Comparison of ENCODE assay signal across 14 cellular contexts in the genomic region with DNA sequence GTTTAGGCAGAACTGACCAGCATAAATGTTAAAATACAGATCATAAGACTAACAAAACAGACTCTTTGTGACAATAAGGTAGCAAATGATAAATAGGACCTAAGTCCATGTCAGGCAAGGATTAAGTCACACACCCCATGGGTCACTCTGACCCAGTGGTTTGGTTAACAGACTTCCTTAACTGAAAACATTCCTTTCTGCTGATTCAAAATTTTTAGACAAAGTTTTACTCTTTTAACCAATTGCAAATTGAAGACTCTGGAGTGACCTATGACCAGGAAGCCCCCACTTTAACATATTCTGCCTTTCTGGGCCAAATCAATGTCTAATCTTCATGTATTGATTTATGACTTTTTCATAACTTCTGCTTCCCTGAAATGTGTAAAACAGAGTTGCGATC. TPM values are rescaled to one million over a fixed set of nuclear protein-coding genes. Genes with fewer than 3 reads are reported as not detected.
A peak's percentile ranks its signal among the peaks of the same experiment; 100 is the strongest.
DNase-seq lines count a peak whose midpoint lies in the region; ATAC-seq and TF ChIP-seq lines count a peak whose summit lies in the region.
"Had no signal": no experiment of that assay in that cellular context is flagged by ENCODE, and none has a peak within 500 bp of the region (broad histone marks: within the 10 kb centered on the region; RNA-seq: fewer than 3 reads in every experiment).

No MANE protein-coding gene starts in this region.

- no peaks in the 10 kb centered on the region for H3K36me3 ChIP-seq in Panc1 (ENCODE audit: control insufficient read depth, insufficient read depth, low read length)

- H3K36me3 Mint-ChIP-seq in stimulated activated memory B cell treated with anti-CD40 and anti-IgM and Interleukin-4, amounts not matched to agents 10 μg/mL and 1 μg/mL and 100 μg/mL, for 72 hours, result no peaks in the 10 kb centered on the region
- H3K36me3 Mint-ChIP-seq: brain had no signal

- no peaks in the 10 kb centered on the region for H3K27me3 ChIP-seq in Panc1 (ENCODE audit: control insufficient read depth, insufficient read depth, low read length)
- H3K27me3 ChIP-seq: foreskin keratinocyte had no signal

- intact Hi-C loops in Panc1 (cut with micrococcal nuclease; ENCODE audit: unreplicated experiment), result loop anchor here (5.0 kb wide), 1 partner anchor 333 kb away; no protein-coding TSS in a partner anchor
- intact Hi-C loops in posterior vena cava (cut with DNase I), result loop anchor here in 1 of 2 donors (5.0 kb wide), 1 partner anchor 1948 kb away; no protein-coding TSS in a partner anchor

- peak overlapping the region; percentile 54 for H3K27ac ChIP-seq in Panc1 (ENCODE audit: low read length)
- H3K27ac ChIP-seq: foreskin keratinocyte, parathyroid adenoma, VCaP had no signal

- H3K9me3 ChIP-seq in Panc1 (ENCODE audit: control insufficient read depth, insufficient read depth, low read depth, low read length), result no peaks in the 10 kb centered on the region

- ATAC-seq in Panc1, result no peak
- ATAC-seq in stimulated activated memory B cell treated with anti-CD40 and anti-IgM and Interleukin-4, amounts not matched to agents 10 μg/mL and 1 μg/mL and 100 μg/mL, for 72 hours, result no peak
- ATAC-seq: foreskin keratinocyte, left ventricle myocardium superior had no signal

- TF ChIP-seq CTCF in Panc1 (IDR thresholded peaks at IDR 0.05), result no peak
- TF ChIP-seq CTCF in epithelial cell of proximal tubule (conservative IDR thresholded peaks at IDR 0.05; ENCODE audit: low read depth, low read length), result no peak

- CTCF ChIA-PET in Panc1 (lab: Charles Lee), result no interaction called here

- H3K4me1 ChIP-seq in Panc1 (ENCODE audit: control insufficient read depth, insufficient read depth, low read length), result peaks cover 18% of the 10 kb centered on the region
- H3K4me1 ChIP-seq: parathyroid adenoma had no signal

- peaks cover 2% of the 10 kb centered on the region for H3K9me3 Mint-ChIP-seq in stimulated activated memory B cell treated with anti-CD40 and anti-IgM and Interleukin-4, amounts not matched to agents 10 μg/mL and 1 μg/mL and 100 μg/mL, for 72 hours

- no peak overlapping the region for H3K4me3 Mint-ChIP-seq in stimulated activated memory B cell treated with anti-CD40 and anti-IgM and Interleukin-4, amounts not matched to agents 10 μg/mL and 1 μg/mL and 100 μg/mL, for 72 hours
- H3K4me3 Mint-ChIP-seq: brain, IgD-negative memory B cell had no signal

- POLR2A ChIA-PET in Panc1 (lab: Charles Lee), result no interaction called here

- no peak overlapping the region for H3K27ac Mint-ChIP-seq in stimulated activated memory B cell treated with anti-CD40 and anti-IgM and Interleukin-4, amounts not matched to agents 10 μg/mL and 1 μg/mL and 100 μg/mL, for 72 hours

- BruUV-seq in Panc1 (replicated peaks; lab: Mats Ljungman, UMichigan), result no TSS peak

- no peak overlapping the region for H3K4me3 ChIP-seq in Panc1 (ENCODE audit: low read depth in 2 of 2, low read length in 2 of 2)
- H3K4me3 ChIP-seq in epithelial cell of proximal tubule (ENCODE audit: low read depth, low read length), result no peak overlapping the region

- DNase-seq in ELR (ENCODE audit: low read depth) (peak; percentile 90), Panc1 (ENCODE audit: low read depth, low spot score) (no peak), epithelial cell of proximal tubule (ENCODE audit: low read depth) (peak; percentile 81), posterior vena cava (ENCODE audit: low spot score) (peak; percentile 20), hypothalamus (lab: John Stamatoyannopoulos, UW) (no peak), OCI-M2 (lab: John Stamatoyannopoulos, UW; ENCODE audit: unreplicated experiment) (no peak), ecto neural progenitor cell (ENCODE audit: low spot score) (no peak)
- DNase-seq: left ventricle myocardium superior had no signal

- peaks cover 58% of the 10 kb centered on the region for H3K27me3 Mint-ChIP-seq in stimulated activated memory B cell treated with anti-CD40 and anti-IgM and Interleukin-4, amounts not matched to agents 10 μg/mL and 1 μg/mL and 100 μg/mL, for 72 hours

- in situ Hi-C loops in Panc1 (cut with HindIII; ENCODE audit: low pct_unique_long_range_greater_than_20kb, low sequenced_read_pairs), result no loop called here

- peaks cover 8% of the 10 kb centered on the region for H3K4me1 Mint-ChIP-seq in stimulated activated memory B cell treated with anti-CD40 and anti-IgM and Interleukin-4, amounts not matched to agents 10 μg/mL and 1 μg/mL and 100 μg/mL, for 72 hours

RNA-seq across cellular contexts. Expression of gene NXNL2, which starts 4.9 kb away (rescaled TPM):
- 1.4 TPM for total RNA-seq in Panc1 (2021; ENCODE audit: unreplicated experiment)
- 0.98 TPM for polyA plus RNA-seq in Panc1 (2012; ENCODE audit: insufficient read length)
- total RNA-seq in epithelial cell of proximal tubule, result 3.1 and 6.9 TPM in 2 replicates
- under 1 TPM in 1 of 2 donors, not detected in 1; 1.00 TPM for total RNA-seq in posterior vena cava
- total RNA-seq: foreskin keratinocyte, left ventricle myocardium superior had no signal
- polyA plus RNA-seq: IgD-negative memory B cell had no signal

Comparison
In these comparisons a context has a peak if more than half of its experiments do, and no peak if none do; other contexts are left out.
1. DNase-seq: peak in ELR (single experiment), epithelial cell of proximal tubule (single experiment) and posterior vena cava (single experiment); none in Panc1 (single experiment), hypothalamus (0 of 51), OCI-M2 (single experiment) and ecto neural progenitor cell (single experiment).